22 cellular contexts compared by ENCODE assay signal in the genomic region with DNA sequence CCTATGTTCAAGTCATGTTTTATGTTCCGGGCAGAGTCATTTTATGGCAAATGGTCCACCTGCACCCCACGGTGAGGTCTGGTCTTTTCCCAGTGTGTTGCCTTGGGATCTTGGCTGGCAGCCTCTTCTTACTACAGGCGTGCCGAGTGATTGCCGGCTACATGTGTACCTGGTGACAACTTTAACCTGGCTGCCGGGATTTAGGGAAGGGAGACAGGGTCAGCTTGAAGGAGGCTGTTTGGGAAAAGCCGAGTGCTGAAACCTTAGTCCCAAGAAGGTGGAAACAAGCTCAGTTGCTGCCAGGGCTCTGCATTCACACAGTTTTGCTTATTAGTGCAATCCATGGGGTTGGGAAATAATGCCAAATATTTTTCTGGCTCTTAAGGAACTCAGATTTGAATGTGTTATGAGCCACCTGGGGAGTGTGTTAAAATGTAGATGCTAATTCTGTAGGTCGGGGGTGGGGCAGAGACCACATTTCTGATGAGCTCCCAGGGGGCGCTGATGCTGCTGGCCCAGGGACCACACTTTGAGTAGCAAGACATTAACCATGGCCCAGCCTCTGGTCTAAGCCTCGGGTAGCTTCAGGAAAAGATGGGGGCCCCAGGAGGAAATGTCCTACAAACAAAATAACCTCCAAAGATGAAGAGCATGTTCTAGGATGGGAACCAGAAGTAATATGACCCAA.
DNase-seq lines count a peak whose midpoint lies in the region; TF ChIP-seq lines count a peak whose summit lies in the region.
"Had no signal": no experiment of that assay in that cellular context is flagged by ENCODE, and none has a peak within 500 bp of the region (broad histone marks: within the 10 kb centered on the region; RNA-seq: fewer than 3 reads in every experiment).

No MANE protein-coding gene starts in this region.

- H2BK120ac ChIP-seq in mesendoderm (ENCODE audit: low read depth, low read length): no peak overlapping the region

- DNase-seq in H7: peak; percentile 36
- peak; percentile 9 for DNase-seq in NB4 (ENCODE audit: low read depth)
- peak; percentile 19 for DNase-seq in cerebellum (ENCODE audit: low spot score)
- peak; percentile 63 for DNase-seq in mesendoderm
- no peak for DNase-seq in WERI-Rb-1
- DNase-seq in foreskin fibroblast: no peak
- no peak for DNase-seq in activated CD4-positive, alpha-beta T cell treated with anti-CD3 and anti-CD28 coated beads, Interleukin-2, amount 50 U/mL, for 4 hours
- DNase-seq: CD4-positive, alpha-beta T cell; DMS53; GM23248; Kasumi-1; NCI-H1105 treated with DMSO at 0.1 percent for 48 hours; NCI-H2029; NCI-H446; NCI-H524 treated with DMSO at 0.1 percent for 48 hours; NCI-H82; NK-92 treated with Interleukin-12 subunit alpha and Interleukin-12 subunit beta, amount 100 ng/mL, for 24 hours; SHP77 treated with DMSO at 0.1 percent for 48 hours had no signal

- H3K27ac ChIP-seq in mesendoderm (ENCODE audit: low read depth, low read length) (no peak overlapping the region), WERI-Rb-1 (no peak overlapping the region)
- H3K27ac ChIP-seq: BLaER1, GM23248, RWPE1, SK-N-MC had no signal

- peak; percentile 5 for TF ChIP-seq CTCF in NB4 (IDR thresholded peaks at IDR 0.05; ENCODE audit: low read depth, low read length)
- TF ChIP-seq CTCF in WERI-Rb-1 (IDR thresholded peaks at IDR 0.05; ENCODE audit: low read depth, low read length): no peak
- no peak for TF ChIP-seq CTCF in foreskin fibroblast (IDR thresholded peaks at IDR 0.05; ENCODE audit: low read depth, low read length)

- no peaks in the 10 kb centered on the region for H3K79me1 ChIP-seq in mesendoderm (ENCODE audit: low read length)

- H3K27me3 ChIP-seq in H7 (ENCODE audit: control insufficient read depth, insufficient read depth, low read length): no peaks in the 10 kb centered on the region
- H3K27me3 ChIP-seq in mesendoderm (ENCODE audit: insufficient read depth, low read length, poor library complexity): no peaks in the 10 kb centered on the region
- H3K27me3 ChIP-seq in WERI-Rb-1 (ENCODE audit: insufficient read depth, low read depth, severe bottlenecking): peaks cover 69% of the 10 kb centered on the region
- H3K27me3 ChIP-seq: BLaER1 had no signal

- no peak overlapping the region for H2BK5ac ChIP-seq in mesendoderm (ENCODE audit: low read length)

- H3K4ac ChIP-seq in mesendoderm (ENCODE audit: low read depth, low read length): no peak overlapping the region

- H2AK5ac ChIP-seq in mesendoderm (ENCODE audit: low read length): no peak overlapping the region

- no peaks in the 10 kb centered on the region for H3K79me2 ChIP-seq in mesendoderm (ENCODE audit: control insufficient read depth, insufficient read depth, low read length)

- no peaks in the 10 kb centered on the region for H3K36me3 ChIP-seq in H7 (replicated peaks; ENCODE audit: control insufficient read depth, insufficient read depth, low read length)
- H3K36me3 ChIP-seq in mesendoderm (ENCODE audit: control insufficient read depth, insufficient read depth, low read length): no peaks in the 10 kb centered on the region
- H3K36me3 ChIP-seq in WERI-Rb-1: no peaks in the 10 kb centered on the region
- H3K36me3 ChIP-seq: BLaER1 had no signal

- H3K18ac ChIP-seq in mesendoderm (ENCODE audit: low read length): no peak overlapping the region

- H3K56ac ChIP-seq in mesendoderm (ENCODE audit: low read length): no peak overlapping the region

- H3K9ac ChIP-seq in mesendoderm (ENCODE audit: low read length): no peak overlapping the region
- H3K9ac ChIP-seq: BLaER1, GM23248 had no signal

- no peak overlapping the region for H4K8ac ChIP-seq in mesendoderm (ENCODE audit: low read depth, low read length)

- no peak overlapping the region for H4K5ac ChIP-seq in mesendoderm (ENCODE audit: low read length)

- no CpG with 5 or more reads among the region's 10 CpGs for WGBS in mesendoderm (ENCODE audit: extremely low coverage, insufficient coverage, low lambda C conversion rate)

- H3K4me2 ChIP-seq in mesendoderm (ENCODE audit: low read length): no peak overlapping the region
- H3K4me2 ChIP-seq: BLaER1 had no signal

- H3K4me3 ChIP-seq in H7 (ENCODE audit: insufficient read depth, low read depth, low read length) (no peak overlapping the region), NB4 (ENCODE audit: low read depth, low read length) (no peak overlapping the region), mesendoderm (ENCODE audit: low read length) (no peak overlapping the region), WERI-Rb-1 (ENCODE audit: low read depth, low read length) (no peak overlapping the region), foreskin fibroblast (ENCODE audit: low read depth in 1 of 2, low read length in 2 of 2) (no peak overlapping the region)
- H3K4me3 ChIP-seq: BLaER1, GM23248, K562, SK-N-MC had no signal

- no peak for TF ChIP-seq POLR2A in NB4 (IDR thresholded peaks at IDR 0.05; ENCODE audit: extremely low read depth, insufficient read length)

- H3K23ac ChIP-seq in mesendoderm (ENCODE audit: low read length): no peak overlapping the region

- H2BK15ac ChIP-seq in mesendoderm (replicated peaks; ENCODE audit: low read depth): no peak overlapping the region

- no peaks in the 10 kb centered on the region for H3K9me3 ChIP-seq in WERI-Rb-1 (ENCODE audit: severe bottlenecking)
- H3K9me3 ChIP-seq: BLaER1 had no signal

- H3K4me1 ChIP-seq in mesendoderm (ENCODE audit: control insufficient read depth, low read depth, low read length): no peaks in the 10 kb centered on the region
- H3K4me1 ChIP-seq: BLaER1 had no signal

Comparison
In these comparisons a context has a peak if more than half of its experiments do, and no peak if none do; other contexts are left out.
1. DNase-seq: peak in H7 (single experiment), NB4 (single experiment), cerebellum (single experiment) and mesendoderm (single experiment); none in WERI-Rb-1 (single experiment), foreskin fibroblast (0 of 2) and activated CD4-positive, alpha-beta T cell treated with anti-CD3 and anti-CD28 coated beads, Interleukin-2, amount 50 U/mL, for 4 hours (0 of 2).